In the genomic region with DNA sequence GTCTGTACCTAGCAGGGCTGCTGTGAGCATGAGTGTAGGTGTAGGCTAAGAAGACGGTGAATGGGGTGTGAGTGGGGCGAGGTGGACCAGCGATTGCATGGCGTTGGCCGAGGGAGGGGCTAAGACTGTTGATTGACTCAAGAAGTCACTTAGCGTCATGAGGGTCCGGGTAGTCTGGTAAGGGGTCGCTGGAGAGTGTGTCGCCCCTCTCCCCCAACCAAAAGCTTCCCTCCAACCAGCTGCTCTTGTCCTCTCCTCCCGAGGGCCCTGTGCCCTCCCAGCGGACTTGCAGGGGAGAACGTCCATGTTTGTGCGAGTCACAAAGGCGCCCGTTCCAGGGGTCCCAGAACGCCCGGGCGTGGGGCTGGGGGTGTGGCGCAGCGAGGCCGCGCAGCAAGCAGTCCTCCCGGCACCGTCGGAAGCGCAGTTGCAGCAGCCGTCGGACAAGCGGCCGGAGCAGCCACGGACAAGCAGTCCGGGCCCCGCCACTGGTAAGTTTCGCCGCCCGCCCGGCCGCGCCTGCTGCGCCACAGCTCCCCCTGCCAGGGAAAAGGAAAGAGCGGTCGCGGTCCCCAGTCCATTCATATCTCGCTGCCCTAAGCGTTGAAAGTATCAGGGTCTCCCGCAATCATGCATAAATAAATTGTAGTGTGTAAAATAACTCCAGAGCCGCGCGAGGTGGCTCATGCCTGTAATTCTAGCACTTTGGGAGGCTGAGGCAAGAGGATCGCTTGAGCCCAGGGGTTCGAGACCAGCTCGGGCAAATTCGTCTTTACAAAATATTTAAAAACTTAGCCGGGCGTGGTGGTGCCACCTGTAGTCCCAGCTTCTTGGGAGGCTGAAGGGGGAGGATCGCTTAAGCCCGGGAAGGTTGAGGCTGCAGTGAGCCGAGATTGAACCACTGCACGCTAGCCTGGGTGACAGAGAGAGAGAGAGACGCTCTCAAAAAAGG, we compare ENCODE assay signal across 9 cellular contexts. TPM values are rescaled to one million over a fixed set of nuclear protein-coding genes. Genes with fewer than 3 reads are reported as not detected.
A peak's percentile ranks its signal among the peaks of the same experiment; 100 is the strongest.
DNase-seq lines count a peak whose midpoint lies in the region; ATAC-seq, FAIRE-seq and TF ChIP-seq lines count a peak whose summit lies in the region.
"Had no signal": no experiment of that assay in that cellular context is flagged by ENCODE, and none has a peak within 500 bp of the region (broad histone marks: within the 10 kb centered on the region; RNA-seq: fewer than 3 reads in every experiment).

A gene (plus strand): TSS at position 373 of the 952 bp plus-strand sequence. CDS start 5,968 bp downstream, outside the sequence.

- H3K36me3 ChIP-seq in BE2C, result no peaks in the 10 kb centered on the region
- H3K36me3 ChIP-seq in H1 (ENCODE audit: control insufficient read depth in 2 of 4, insufficient read depth in 4 of 4, low read length in 3 of 4), result no peaks in the 10 kb centered on the region
- no peaks in the 10 kb centered on the region for H3K36me3 ChIP-seq in mesenchymal stem cell (ENCODE audit: control insufficient read depth in 1 of 2, insufficient read depth in 2 of 2, low read depth in 1 of 2, low read length in 2 of 2)
- no peaks in the 10 kb centered on the region for H3K36me3 ChIP-seq in testis (ENCODE audit: low read depth, missing control alignments)

- peak within 1 kb of the TSS; percentile 19; the same call in 1 of the 2 replicates for H4K8ac ChIP-seq in H1 (ENCODE audit: extremely low read depth, insufficient read depth, low read length)
- H4K8ac ChIP-seq in mesenchymal stem cell (ENCODE audit: low read length), result peak within 1 kb of the TSS; percentile 61

- no peaks in the 10 kb centered on the region for H3K79me1 ChIP-seq in H1 (ENCODE audit: low read depth, low read length)
- H3K79me1 ChIP-seq in mesenchymal stem cell (replicated peaks; ENCODE audit: low read length, poor library complexity, severe bottlenecking), result no peaks in the 10 kb centered on the region

- H3K4me1 ChIP-seq in BE2C (no peaks in the 10 kb centered on the region), H1 (replicated peaks in 1 of 4; ENCODE audit: control insufficient read depth in 3 of 4, insufficient read depth in 4 of 4, low read length in 3 of 4) (peaks cover 2 to 7% (median 5%) of the 10 kb centered on the region in 4 experiments; a peak in 6 of 7 replicates), mesenchymal stem cell (ENCODE audit: control insufficient read depth, insufficient read depth, low read depth, low read length) (peaks cover 6% of the 10 kb centered on the region), testis (no peaks in the 10 kb centered on the region)

- H2BK120ac ChIP-seq in H1 (replicated peaks; ENCODE audit: low read depth, low read length) (no peak within 1 kb of the TSS), mesenchymal stem cell (ENCODE audit: low read depth, low read length) (no peak within 1 kb of the TSS)

- peak in 1 of 2 experiments; percentile 59; a peak in 2 of 3 replicates for TF ChIP-seq POLR2A in H1 (IDR thresholded peaks at IDR 0.05; ENCODE audit: control extremely low read depth in 1 of 2, low read depth in 2 of 2, low read length in 2 of 2)
- no peak for TF ChIP-seq POLR2A in testis (IDR thresholded peaks at IDR 0.05)

- ATAC-seq in WTC11 (peak; percentile 92), HG03439 (IDR thresholded peaks at IDR 0.05; ENCODE audit: unreplicated experiment) (no peak)

- DNase-seq in BE2C, result peak; percentile 79
- peak; percentile 33 to 44 for DNase-seq in HL-60 (ENCODE audit: low read depth in 1 of 2, low spot score in 1 of 2)
- peak; percentile 77 for DNase-seq in WTC11 (ENCODE audit: low spot score)
- peak; percentile 25 to 83 for DNase-seq in H1 (ENCODE audit: low read depth in 1 of 2, low spot score in 2 of 2)
- peak; percentile 52 for DNase-seq in mesenchymal stem cell
- DNase-seq in testis, result peak; percentile 66
- no peak for DNase-seq in G401 (ENCODE audit: low spot score)

- peak within 1 kb of the TSS; percentile 81; the same call in 1 of the 2 replicates for H3K27ac Mint-ChIP-seq in WTC11

- H2AFZ ChIP-seq in H1 (ENCODE audit: low read length) (peak within 1 kb of the TSS; percentile 97), mesenchymal stem cell (ENCODE audit: low read depth, low read length) (peak within 1 kb of the TSS; percentile 49)

- H3K4me3 ChIP-seq in BE2C (ENCODE audit: low read depth, low read length) (peak within 1 kb of the TSS; percentile 29; the same call in 1 of the 2 replicates), HL-60 (replicated peaks; ENCODE audit: insufficient read depth, low read length) (peak within 1 kb of the TSS; percentile 54), H1 (ENCODE audit: extremely low read depth in 1 of 4, insufficient read depth in 2 of 4, low read depth in 3 of 4, low read length in 4 of 4) (peak within 1 kb of the TSS; percentile 66 to 85 (median 76)), mesenchymal stem cell (ENCODE audit: insufficient read depth in 1 of 2, low read depth in 1 of 2, low read length in 2 of 2) (peak within 1 kb of the TSS; percentile 40 to 42), testis (peak within 1 kb of the TSS; percentile 36 to 56)

- peaks cover 18% of the 10 kb centered on the region for H3K4me1 Mint-ChIP-seq in WTC11

- peak in 1 of 2 experiments; percentile 32; a peak in 3 of 4 replicates for TF ChIP-seq RAD21 in H1 (IDR thresholded peaks at IDR 0.05 in 1 of 2, conservative IDR thresholded peaks at IDR 0.05 in 1 of 2; ENCODE audit: low read depth in 2 of 2, low read length in 2 of 2)

- peaks cover 19% of the 10 kb centered on the region for H3K27me3 Mint-ChIP-seq in WTC11 (ENCODE audit: low read depth)

- H3K36me3 Mint-ChIP-seq in WTC11, result no peaks in the 10 kb centered on the region

- H3K9me3 ChIP-seq in BE2C, result no peaks in the 10 kb centered on the region
- H3K9me3 ChIP-seq in H1 (ENCODE audit: insufficient read depth in 2 of 2, low read depth in 1 of 2, low read length in 1 of 2), result no peaks in the 10 kb centered on the region
- H3K9me3 ChIP-seq in mesenchymal stem cell (ENCODE audit: control insufficient read depth, low read length), result no peaks in the 10 kb centered on the region
- H3K9me3 ChIP-seq in testis, result no peaks in the 10 kb centered on the region

- H3K23ac ChIP-seq in H1 (ENCODE audit: insufficient read length) (no peak within 1 kb of the TSS), mesenchymal stem cell (ENCODE audit: low read length in 2 of 2) (peak within 1 kb of the TSS in 1 of 2 experiments; percentile 84)

- no peaks in the 10 kb centered on the region for H3K79me2 ChIP-seq in H1 (ENCODE audit: control insufficient read depth in 1 of 2, insufficient read depth in 2 of 2, low read length in 2 of 2)

- H3K4ac ChIP-seq in H1 (replicated peaks; ENCODE audit: insufficient read length, low read depth, low read length) (no peak within 1 kb of the TSS), mesenchymal stem cell (ENCODE audit: low read depth in 1 of 2, low read length in 2 of 2) (no peak within 1 kb of the TSS)

- no peak within 1 kb of the TSS for H2AK5ac ChIP-seq in H1 (ENCODE audit: low read depth, low read length)
- no peak within 1 kb of the TSS for H2AK5ac ChIP-seq in mesenchymal stem cell (ENCODE audit: low read length, severe bottlenecking)

- peak; percentile 69 for FAIRE-seq in H1 (lab: Jason Lieb, UNC)

- H4K91ac ChIP-seq in H1 (replicated peaks; ENCODE audit: insufficient read length, low read length) (peak within 1 kb of the TSS; percentile 29), mesenchymal stem cell (ENCODE audit: low read length) (no peak within 1 kb of the TSS)

- POLR2A ChIA-PET in WTC11 (lab: Charles Lee) (no interaction called here), H1 (lab: Charles Lee; ENCODE audit: partially characterized antibody) (interaction anchor here (0.6 to 2.0 kb wide), 14 partner anchors 11 to 555 kb away, joined by 3 to 7 read pairs (median 3); a partner anchor contains a TSS)

- peak within 1 kb of the TSS in 3 of 4 experiments; percentile 62 to 73 (median 64); a peak in 6 of 7 replicates for H3K9ac ChIP-seq in H1 (replicated peaks in 1 of 4; ENCODE audit: extremely low read depth in 1 of 4, low read depth in 3 of 4, low read length in 3 of 4)
- H3K9ac ChIP-seq in mesenchymal stem cell (ENCODE audit: low read length), result no peak within 1 kb of the TSS

- peak; percentile 59 for TF ChIP-seq CTCF in BE2C (IDR thresholded peaks at IDR 0.05; ENCODE audit: low read depth, low read length)
- TF ChIP-seq CTCF in HL-60 (IDR thresholded peaks at IDR 0.05; ENCODE audit: insufficient read depth, low read length), result peak; percentile 21
- no peak for TF ChIP-seq CTCF in WTC11 (IDR thresholded peaks at IDR 0.05)
- TF ChIP-seq CTCF in H1 (IDR thresholded peaks at IDR 0.05; ENCODE audit: control extremely low read depth in 1 of 3, insufficient read depth in 1 of 3, low read depth in 1 of 3, low read length in 3 of 3), result peak; percentile 41 to 49 (median 41); a peak in 3 of 4 replicates
- peak in 2 of 3 experiments; percentile 5 to 48 for TF ChIP-seq CTCF in testis (IDR thresholded peaks at IDR 0.05)

- H3K14ac ChIP-seq in H1 (ENCODE audit: insufficient read length) (no peak within 1 kb of the TSS), mesenchymal stem cell (ENCODE audit: low read length in 2 of 2) (no peak within 1 kb of the TSS)

- no peak within 1 kb of the TSS for H3K27ac ChIP-seq in HL-60 (replicated peaks)
- H3K27ac ChIP-seq in H1 (ENCODE audit: low read depth, low read length), result peak within 1 kb of the TSS; percentile 77
- H3K27ac ChIP-seq in mesenchymal stem cell (ENCODE audit: low read length, poor library complexity, severe bottlenecking), result no peak within 1 kb of the TSS
- H3K27ac ChIP-seq in testis, result no peak within 1 kb of the TSS

- H3K56ac ChIP-seq in H1 (replicated peaks; ENCODE audit: insufficient read length, low read depth, low read length), result peak within 1 kb of the TSS; percentile 82

- intact Hi-C loops in testis (cut with DNase I; ENCODE audit: low total_unique reads), result no loop called here

- H4K20me1 ChIP-seq in H1 (replicated peaks in 1 of 2; ENCODE audit: control insufficient read depth in 1 of 2, insufficient read depth in 2 of 2, low read length in 2 of 2), result no peaks in the 10 kb centered on the region

- CTCF ChIA-PET in WTC11 (lab: Charles Lee), result interaction anchor here (0.6 to 3.4 kb wide), 16 partner anchors 9 to 457 kb away, joined by 3 to 15 read pairs (median 3); no protein-coding TSS in a partner anchor
- CTCF ChIA-PET in H1 (lab: Charles Lee; ENCODE audit: partially characterized antibody), result interaction anchor here (0.5 to 4.2 kb wide), 24 partner anchors 8 to 469 kb away, joined by 3 to 28 read pairs (median 4); no protein-coding TSS in a partner anchor

- H3K9me3 Mint-ChIP-seq in WTC11, result peaks cover 4% of the 10 kb centered on the region; the same call in 1 of the 2 replicates

- H3K18ac ChIP-seq in H1 (ENCODE audit: extremely low read depth, low read length) (0 out of 2 replicates have a peak within 1 kb of the TSS, but pooled peaks have one; percentile 64), mesenchymal stem cell (ENCODE audit: low read depth in 1 of 2, low read length in 2 of 2) (peak within 1 kb of the TSS in 1 of 2 experiments; percentile 12)

- in situ Hi-C loops in G401 (cut with HindIII; ENCODE audit: low sequenced_read_pairs), result no loop called here

- H3K4me2 ChIP-seq in H1 (ENCODE audit: insufficient read depth in 1 of 2, low read depth in 2 of 2, low read length in 2 of 2) (peak within 1 kb of the TSS; percentile 63 to 78), mesenchymal stem cell (ENCODE audit: low read length, poor library complexity, severe bottlenecking) (peak within 1 kb of the TSS; percentile 60)

- H2BK5ac ChIP-seq in H1 (ENCODE audit: low read depth, low read length) (peak within 1 kb of the TSS; percentile 69; the same call in 1 of the 2 replicates), mesenchymal stem cell (ENCODE audit: low read depth, low read length, poor library complexity, severe bottlenecking) (no peak within 1 kb of the TSS)

- H2BK12ac ChIP-seq in H1 (ENCODE audit: low read depth, low read length) (peak within 1 kb of the TSS; percentile 77), mesenchymal stem cell (ENCODE audit: low read length in 2 of 2) (no peak within 1 kb of the TSS)

- H3K27me3 ChIP-seq in BE2C, result peaks cover 13% of the 10 kb centered on the region
- H3K27me3 ChIP-seq in HL-60 (ENCODE audit: insufficient read depth, poor library complexity, severe bottlenecking), result no peaks in the 10 kb centered on the region
- peaks cover 0 to 3% (median under 1%) of the 10 kb centered on the region in 4 experiments; a peak in 1 of 7 replicates for H3K27me3 ChIP-seq in H1 (replicated peaks in 1 of 4; ENCODE audit: control insufficient read depth in 3 of 4, extremely low read depth in 1 of 4, insufficient read depth in 3 of 4, low read length in 3 of 4)
- H3K27me3 ChIP-seq in mesenchymal stem cell (ENCODE audit: control insufficient read depth in 1 of 2, insufficient read depth in 1 of 2, low read length in 2 of 2), result peaks cover 53 to 69% of the 10 kb centered on the region in 2 experiments
- no peaks in the 10 kb centered on the region for H3K27me3 ChIP-seq in testis

- H4K5ac ChIP-seq in H1 (ENCODE audit: insufficient read length, low read depth, low read length), result peak within 1 kb of the TSS; percentile 28

- peak within 1 kb of the TSS; percentile 84 for H3K4me3 Mint-ChIP-seq in WTC11

- no peak within 1 kb of the TSS for H2BK20ac ChIP-seq in H1 (ENCODE audit: low read length)

- WGBS in H1 (ENCODE audit: extremely low coverage in 1 of 2, insufficient coverage in 1 of 2, insufficient read length in 1 of 2, insufficient replicate concordance in 2 of 2, low coverage in 1 of 2, low lambda C conversion rate in 2 of 2, missing lambda C conversion rate in 1 of 2), 2 experiments, result 14% methylated on average over 47 of the region's 60 CpGs; no CpG with 5 or more reads in 1 of the 2 experiments
- 21% methylated on average over 46 of the region's 60 CpGs for WGBS in mesenchymal stem cell
- 15 to 25% methylated on average over 25 to 59 of the region's 60 CpGs for WGBS in testis, 2 donors

- no peak for TF ChIP-seq EP300 in H1 (IDR thresholded peaks at IDR 0.05; ENCODE audit: borderline replicate concordance in 1 of 2, low read depth in 2 of 2, low read length in 2 of 2)

- H3K23me2 ChIP-seq in H1 (ENCODE audit: low read depth, low read length), result no peaks in the 10 kb centered on the region

- H2BK15ac ChIP-seq in H1 (ENCODE audit: low read length) (no peak within 1 kb of the TSS), mesenchymal stem cell (ENCODE audit: low read depth, poor library complexity, severe bottlenecking) (no peak within 1 kb of the TSS)

RNA-seq across cellular contexts. Expression of the gene that starts here (rescaled TPM):
- 0.62 TPM for polyA plus RNA-seq in BE2C (2012; ENCODE audit: insufficient read depth, insufficient read length, low read depth)
- 0.44 to 1.3 TPM (median 0.98 TPM) in 3 replicates for total RNA-seq in WTC11 (2021)
- 0.55 and 0.93 TPM in 2 replicates for total RNA-seq in H1 (2021; fragmentation: NEBNext Ultra II Directional; extraction: Animal tissue kit (Norgen Biotek cat#: 25700))
- polyA plus RNA-seq in H1 (2011; rRNA removed), result 0.42 TPM in 2 replicates
- polyA plus RNA-seq in H1 (2011; cell fraction: cytosol; rRNA removed), result 0.59 TPM
- 0.94 TPM for polyA plus RNA-seq in H1 (2011; cell fraction: nucleus; rRNA removed)
- 0.93 to 1.1 TPM (median 0.97 TPM) in 4 replicates for polyA plus RNA-seq in H1 (2012, experiment 1 of 2)
- polyA plus RNA-seq in H1 (2012, experiment 2 of 2), result 0.10 TPM
- polyA plus RNA-seq in H1 (2013, experiment 1 of 2), result 0.51 TPM
- polyA plus RNA-seq in H1 (2013, experiment 2 of 2), result 0.29 TPM
- 0.09 and 0.12 TPM in 2 replicates for polyA minus RNA-seq in H1 (2011; rRNA and poly(A)+ RNA removed)
- polyA minus RNA-seq in H1 (2011; cell fraction: cytosol; rRNA and poly(A)+ RNA removed), result 1.2 TPM
- 0.90 TPM for polyA minus RNA-seq in H1 (2011; cell fraction: nucleus; rRNA and poly(A)+ RNA removed)
- not detected for polyA plus RNA-seq in mesenchymal stem cell (2013, experiment 1 of 2)
- not detected for polyA plus RNA-seq in mesenchymal stem cell (2013, experiment 2 of 2)
- total RNA-seq in testis, result 10 to 100 TPM in 1 of 2 donors, 1 to 10 TPM in 1; 9.0 to 12.4 TPM
- 42.4 TPM for polyA plus RNA-seq in testis (ENCODE audit: insufficient read depth, low read depth, low replicate concordance)
- not detected in 2 replicates for total RNA-seq in G401 (2014; rRNA removed; shearing (Covaris generic))
- total RNA-seq: pulmonary artery endothelial cell had no signal

Comparison
In these comparisons a context has a peak if more than half of its experiments do, and no peak if none do; other contexts are left out.
1. RNA of the gene that starts here (polyA plus RNA-seq): 42.4 TPM in testis (single experiment); 0.10 to 1.1 TPM in H1; every median in the first group is over 10 times any median in the second.
2. Peak in every context shown above with its lines, with median percentiles within 50 percentile points of each other: H3K4me3 ChIP-seq.